ENCODE assay signal across 6 cellular contexts in the genomic region with DNA sequence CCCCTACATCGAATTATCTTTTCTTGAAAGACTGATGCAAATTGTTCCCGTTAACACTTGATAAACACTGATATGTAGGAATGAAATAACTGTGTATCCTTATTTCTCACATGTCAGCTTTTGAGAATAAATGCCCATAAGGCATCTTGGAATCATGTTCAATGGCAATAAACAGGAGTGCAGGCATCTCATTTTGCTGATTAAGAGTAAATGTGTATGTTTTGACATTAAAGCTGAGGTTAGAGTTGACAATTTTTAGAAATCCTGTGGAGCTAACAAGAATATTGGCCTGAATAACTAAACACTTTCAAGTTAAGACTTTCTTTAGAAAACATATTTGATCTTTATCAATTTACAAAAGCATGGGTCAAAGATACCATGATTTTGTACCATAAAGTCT.
"Had no signal": no experiment of that assay in that cellular context is flagged by ENCODE, and none has a peak within 500 bp of the region (broad histone marks: within the 10 kb centered on the region; RNA-seq: fewer than 3 reads in every experiment).

No MANE protein-coding gene starts in this region.

- H3K9ac ChIP-seq: KMS-11 had no signal

- DNase-seq: IMR-90, KBM-7, KG1 had no signal

- FAIRE-seq: HTR-8/SVneo had no signal

- H3K4me2 ChIP-seq: KMS-11 had no signal

- H3K27ac ChIP-seq: HL-60, KMS-11 had no signal
